ENCODE assay signal across 14 cellular contexts in the genomic region with DNA sequence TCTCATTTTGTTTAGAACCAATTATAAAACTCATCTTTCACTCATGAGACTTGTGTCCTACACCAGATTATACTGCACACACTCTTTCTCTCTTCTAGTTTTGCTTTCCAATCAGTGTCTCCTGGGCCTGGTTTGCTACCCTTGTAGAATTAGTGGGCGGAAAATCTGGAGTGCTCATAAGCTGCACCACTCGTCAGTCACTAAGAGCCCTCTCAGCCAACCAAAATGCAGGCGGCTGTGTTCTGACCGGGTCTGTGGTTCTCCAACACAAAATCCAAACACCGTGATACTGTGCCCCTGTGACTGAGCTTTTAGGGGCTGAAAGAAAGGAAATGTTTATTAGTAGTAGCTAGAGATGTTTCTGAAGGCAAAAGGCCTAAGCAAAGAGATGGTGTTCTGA.
"Had no signal": no experiment of that assay in that cellular context is flagged by ENCODE, and none has a peak within 500 bp of the region (broad histone marks: within the 10 kb centered on the region; RNA-seq: fewer than 3 reads in every experiment).

No MANE protein-coding gene starts in this region.

- H3K9me3 Mint-ChIP-seq: activated naive CD8-positive, alpha-beta T cell treated with anti-CD3 and anti-CD28 coated beads for 36 hours had no signal

- ATAC-seq: esophagus mucosa, natural killer cell, right cardiac atrium had no signal

- H3K4me1 ChIP-seq: uterus had no signal

- H3K27ac ChIP-seq: brain microvascular endothelial cell, dorsolateral prefrontal cortex, uterus had no signal

- H3K9me3 ChIP-seq: uterus had no signal

- H3K4me3 Mint-ChIP-seq: activated naive CD8-positive, alpha-beta T cell treated with anti-CD3 and anti-CD28 coated beads for 36 hours; natural killer cell had no signal

- H3K36me3 Mint-ChIP-seq: activated naive CD8-positive, alpha-beta T cell treated with anti-CD3 and anti-CD28 coated beads for 36 hours; natural killer cell had no signal

- H3K27ac Mint-ChIP-seq: activated naive CD8-positive, alpha-beta T cell treated with anti-CD3 and anti-CD28 coated beads for 36 hours; natural killer cell; progenitor cell of endocrine pancreas had no signal

- H3K4me1 Mint-ChIP-seq: activated naive CD8-positive, alpha-beta T cell treated with anti-CD3 and anti-CD28 coated beads for 36 hours; natural killer cell had no signal

- DNase-seq: activated CD4-positive, alpha-beta T cell treated with anti-CD3 and anti-CD28 coated beads, Interleukin-2, amount 50 U/mL, for 48 hours; activated CD4-positive, CD25-positive, alpha-beta regulatory T cell treated with anti-CD3 and anti-CD28 coated beads, Interleukin-2, amount 50 U/mL, for 72 hours; activated gamma-delta T cell treated with Interleukin-2 at 50 U/mL for 16 hours; activated naive CD8-positive, alpha-beta T cell treated with anti-CD3 and anti-CD28 coated beads for 36 hours; activated T-cell treated with anti-CD3 and anti-CD28 coated beads, Interleukin-2, amount 50 U/mL, for 48 hours; brain microvascular endothelial cell; dorsolateral prefrontal cortex; natural killer cell; nucleus accumbens; right cardiac atrium; small intestine; uterus had no signal

- H3K27me3 ChIP-seq: brain microvascular endothelial cell, uterus had no signal

- H3K36me3 ChIP-seq: brain microvascular endothelial cell, uterus had no signal

- H3K4me3 ChIP-seq: dorsolateral prefrontal cortex, uterus had no signal
